In the genomic region with DNA sequence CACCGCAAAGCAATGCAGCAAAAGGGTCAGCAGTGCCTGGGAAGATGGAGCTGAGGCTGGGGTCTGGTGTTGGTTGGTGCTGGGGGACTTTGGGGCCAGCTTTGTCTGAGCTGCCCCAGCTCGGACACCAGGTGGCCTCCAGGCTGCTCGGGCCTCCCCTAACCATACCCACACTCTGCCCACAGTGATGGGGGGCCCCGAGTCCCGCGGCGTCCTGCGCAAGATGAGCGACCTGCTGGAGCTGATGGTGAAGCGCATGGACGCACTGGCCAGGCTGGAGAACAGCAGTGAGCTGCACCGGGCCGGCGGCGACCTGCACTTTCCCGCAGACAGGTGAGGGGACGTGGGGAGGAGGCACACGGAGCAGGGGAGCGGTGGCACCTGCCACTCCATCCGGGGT, we compare ENCODE assay signal across 19 cellular contexts. TPM values are rescaled to one million over a fixed set of nuclear protein-coding genes. Genes with fewer than 3 reads are reported as not detected.
"Had no signal": no experiment of that assay in that cellular context is flagged by ENCODE, and none has a peak within 500 bp of the region (broad histone marks: within the 10 kb centered on the region; RNA-seq: fewer than 3 reads in every experiment).

No MANE protein-coding gene starts in this region.

- H3K4me3 ChIP-seq: coronary artery, dorsolateral prefrontal cortex, esophagus muscularis mucosa, gastrocnemius medialis, heart right ventricle, left lung, lower lobe of right lung, mucosa of descending colon had no signal

- H3K9me3 ChIP-seq: esophagus muscularis mucosa, gastrocnemius medialis, heart right ventricle, left lung, lower lobe of right lung, mucosa of descending colon had no signal

- H3K27me3 ChIP-seq: dorsolateral prefrontal cortex had no signal

- DNase-seq: dermis blood vessel endothelial cell; dorsolateral prefrontal cortex; effector CD4-positive, alpha-beta T cell; effector memory CD4-positive, alpha-beta T cell; foreskin melanocyte; gastrocnemius medialis; glutamatergic neuron; head of caudate nucleus; heart right ventricle; hippocampal formation; left cardiac atrium; left lung; left ventricle myocardium superior; lower lobe of right lung; mesenchymal stem cell; mucosa of descending colon had no signal

- H3K9me3 Mint-ChIP-seq: mesothelial cell of epicardium had no signal

- H3K4me3 Mint-ChIP-seq: mesothelial cell of epicardium had no signal

- ATAC-seq: gastrocnemius medialis, heart right ventricle, left cardiac atrium, left lung, left ventricle myocardium superior, lower lobe of right lung, mucosa of descending colon had no signal

- H3K27ac Mint-ChIP-seq: mesothelial cell of epicardium had no signal

- H3K4me1 ChIP-seq: esophagus muscularis mucosa, gastrocnemius medialis, heart right ventricle, left lung, lower lobe of right lung had no signal

- H3K27ac ChIP-seq: coronary artery, esophagus muscularis mucosa, gastrocnemius medialis, heart right ventricle, left lung, lower lobe of right lung had no signal

- H3K36me3 ChIP-seq: esophagus muscularis mucosa, gastrocnemius medialis, heart right ventricle, left lung, lower lobe of right lung had no signal

- H3K36me3 Mint-ChIP-seq: mesothelial cell of epicardium had no signal

RNA-seq across cellular contexts. Expression of gene MGAT5B, which starts 13.8 kb away (rescaled TPM):
- total RNA-seq: gastrocnemius medialis, left ventricle myocardium superior had no signal
